In genomic region chr7:21256310-21256877, GRCh38 we compare ENCODE assay signal across 8 cellular contexts.
DNase-seq lines count a peak whose midpoint lies in the region; ATAC-seq and TF ChIP-seq lines count a peak whose summit lies in the region.

No MANE protein-coding gene starts in this region.

- ATAC-seq in heart left ventricle: no peak
- ATAC-seq in right cardiac atrium: no peak
- ATAC-seq in foreskin keratinocyte: no peak
- ATAC-seq in HG02678 (IDR thresholded peaks at IDR 0.05; ENCODE audit: unreplicated experiment): no peak

- H3K36me3 ChIP-seq in heart left ventricle: no peaks in the 10 kb centered on the region
- no peaks in the 10 kb centered on the region for H3K36me3 ChIP-seq in testis (ENCODE audit: low read depth, missing control alignments)

- TF ChIP-seq CTCF in heart left ventricle (IDR thresholded peaks at IDR 0.05): peak; percentile 18 to 59 (median 42)
- TF ChIP-seq CTCF in foreskin keratinocyte (conservative IDR thresholded peaks at IDR 0.05): peak; percentile 71
- TF ChIP-seq CTCF in testis (IDR thresholded peaks at IDR 0.05): peak; percentile 21 to 51 (median 27)

- H3K4me3 ChIP-seq in heart left ventricle (no peak overlapping the region), right cardiac atrium (ENCODE audit: low read length) (no peak overlapping the region), testis (no peak overlapping the region)

- no peaks in the 10 kb centered on the region for H3K9me3 ChIP-seq in heart left ventricle
- no peaks in the 10 kb centered on the region for H3K9me3 ChIP-seq in right cardiac atrium (ENCODE audit: control insufficient read depth, low read length)
- H3K9me3 ChIP-seq in testis: no peaks in the 10 kb centered on the region

- H3K4me1 ChIP-seq in heart left ventricle: peaks cover 0 to 3% (median 0%) of the 10 kb centered on the region in 12 donors
- H3K4me1 ChIP-seq in right cardiac atrium (ENCODE audit: control insufficient read depth, insufficient read depth, low read length): no peaks in the 10 kb centered on the region
- no peaks in the 10 kb centered on the region for H3K4me1 ChIP-seq in foreskin keratinocyte
- no peaks in the 10 kb centered on the region for H3K4me1 ChIP-seq in testis

- DNase-seq in heart left ventricle: no peak
- no peak for DNase-seq in right cardiac atrium
- DNase-seq in NCI-H1092 (lab: John Stamatoyannopoulos, UW): peak; percentile 62
- DNase-seq in T-helper 9 cell: peak; percentile 1
- DNase-seq in foreskin keratinocyte: no peak
- DNase-seq in testis: peak; percentile 40
- no peak for DNase-seq in GM19240 (ENCODE audit: insufficient read length, low spot score)

- H3K27ac ChIP-seq in heart left ventricle (no peak overlapping the region), right cardiac atrium (ENCODE audit: low read length) (no peak overlapping the region), foreskin keratinocyte (no peak overlapping the region), testis (no peak overlapping the region)

- WGBS in heart left ventricle, 4 donors: 10 to 14% (median 11%) methylated on average over 3 of the region's 3 CpGs
- 9% methylated on average over 3 of the region's 3 CpGs for WGBS in right cardiac atrium
- WGBS in testis, 2 donors: 28 to 43% methylated on average over 3 of the region's 3 CpGs

- H3K27me3 ChIP-seq in heart left ventricle: peaks cover 5 to 69% (median 28%) of the 10 kb centered on the region in 9 donors
- no peaks in the 10 kb centered on the region for H3K27me3 ChIP-seq in right cardiac atrium (ENCODE audit: control insufficient read depth, insufficient read depth)
- H3K27me3 ChIP-seq in foreskin keratinocyte: peaks cover 46% of the 10 kb centered on the region
- H3K27me3 ChIP-seq in testis: no peaks in the 10 kb centered on the region

- TF ChIP-seq POLR2A in heart left ventricle (IDR thresholded peaks at IDR 0.05): no peak
- no peak for TF ChIP-seq POLR2A in testis (IDR thresholded peaks at IDR 0.05)

- intact Hi-C loops in heart left ventricle (cut with DNase I): loop anchor here in 8 of 10 donors (2.0 to 10.0 kb wide), 10 partner anchors 246 to 826 kb away; partner anchors contain the start of gene SP8 (in 1 of the 8)
- intact Hi-C loops in right cardiac atrium (cut with DNase I): loop anchor here in 3 of 4 donors (5.0 to 10.0 kb wide), 3 partner anchors 248 to 472 kb away; partner anchors contain the start of gene SP8 (in 1 of the 3)
- intact Hi-C loops in testis (cut with DNase I; ENCODE audit: low total_unique reads): no loop called here

Comparison
In these comparisons a context has a peak if more than half of its experiments do, and no peak if none do; other contexts are left out.
1. DNase-seq: peak in NCI-H1092 (single experiment), T-helper 9 cell (single experiment) and testis (single experiment); none in heart left ventricle (0 of 5), right cardiac atrium (0 of 3), foreskin keratinocyte (0 of 2) and GM19240 (single experiment).
2. Peak in every context shown above with its lines, with median percentiles within 50 percentile points of each other: CTCF ChIP-seq.